ENCODE assay signal across 15 cellular contexts in the genomic region with DNA sequence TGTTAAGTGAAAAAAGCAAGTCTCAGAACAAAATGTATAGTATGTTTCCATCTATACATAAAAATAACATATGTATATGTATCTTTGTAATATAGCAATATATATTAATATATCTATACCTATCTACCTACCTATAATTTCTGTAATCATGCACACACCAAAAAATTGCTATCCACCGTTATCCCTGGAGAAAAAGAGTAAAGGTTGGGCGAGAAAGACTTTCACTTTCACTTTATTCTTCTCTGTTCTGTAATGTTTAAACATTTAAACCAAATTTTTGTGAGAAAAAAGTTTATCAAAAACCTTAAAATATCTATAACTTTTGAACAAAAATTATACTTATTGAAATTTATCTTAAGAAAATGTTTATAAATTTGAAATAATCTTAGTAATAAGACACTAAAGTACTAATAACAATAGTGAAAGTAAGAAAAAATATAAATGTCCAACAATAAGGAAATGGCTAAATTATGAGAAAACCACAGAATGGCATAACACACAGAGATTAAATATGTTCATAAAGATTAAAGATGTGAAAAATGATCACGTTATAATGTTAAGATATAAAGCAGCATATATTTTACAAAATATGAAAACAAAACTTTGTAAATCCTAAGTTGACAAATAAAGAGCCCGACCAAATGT.
DNase-seq lines count a peak whose midpoint lies in the region; ATAC-seq and TF ChIP-seq lines count a peak whose summit lies in the region.
"Had no signal": no experiment of that assay in that cellular context is flagged by ENCODE, and none has a peak within 500 bp of the region (broad histone marks: within the 10 kb centered on the region; RNA-seq: fewer than 3 reads in every experiment).

No MANE protein-coding gene starts in this region.

- H3K4me3 Mint-ChIP-seq in CD4-positive, alpha-beta memory T cell: peak overlapping the region; percentile 55 to 74 (median 67)
- H3K4me3 Mint-ChIP-seq in T-cell: peak overlapping the region in 2 of 3 donors; percentile 14 to 62

- POLR2A ChIA-PET in CD4-positive, alpha-beta memory T cell (lab: Charles Lee; ENCODE audit: partially characterized antibody): no interaction called here
- POLR2A ChIA-PET in T-cell (lab: Charles Lee): no interaction called here

- no peaks in the 10 kb centered on the region for H3F3A ChIP-seq in MM.1S (ENCODE audit: insufficient read depth, low read length)

- H3K27me3 ChIP-seq in CD4-positive, alpha-beta memory T cell (ENCODE audit: insufficient read depth, low read length): no peaks in the 10 kb centered on the region
- no peaks in the 10 kb centered on the region for H3K27me3 ChIP-seq in MM.1S (replicated peaks; ENCODE audit: insufficient read depth, low read length)
- H3K27me3 ChIP-seq: ovary, stomach had no signal

- CTCF ChIA-PET in CD4-positive, alpha-beta memory T cell (lab: Charles Lee; ENCODE audit: partially characterized antibody): no interaction called here
- CTCF ChIA-PET in T-cell (lab: Charles Lee): no interaction called here

- no peak for TF ChIP-seq CTCF in MM.1S (IDR thresholded peaks at IDR 0.05; ENCODE audit: low read length)

- peaks cover 0 to 1% (median 0%) of the 10 kb centered on the region in 8 donors for H3K9me3 Mint-ChIP-seq in CD4-positive, alpha-beta memory T cell
- peaks cover 0 to 4% (median 0%) of the 10 kb centered on the region in 3 donors for H3K9me3 Mint-ChIP-seq in T-cell

- ATAC-seq in GM21723 (IDR thresholded peaks at IDR 0.05; ENCODE audit: unreplicated experiment): peak; percentile 56
- no peak for ATAC-seq in T-cell (replicated peaks in 1 of 4)
- ATAC-seq in left lobe of liver: peak; percentile 60
- ATAC-seq: lower lobe of right lung had no signal

- no peak overlapping the region for H3K4me3 ChIP-seq in CD4-positive, alpha-beta memory T cell (ENCODE audit: low read length in 2 of 2)
- H3K4me3 ChIP-seq in MM.1S (ENCODE audit: low read length): no peak overlapping the region
- H3K4me3 ChIP-seq: lower lobe of right lung, ovary, stomach had no signal

- intact Hi-C loops in CD4-positive, alpha-beta memory T cell (cut with micrococcal nuclease): no loop called here

- no peak for DNase-seq in CD4-positive, alpha-beta memory T cell
- no peak for DNase-seq in T-cell
- no peak for DNase-seq in left lobe of liver (ENCODE audit: low spot score)
- no peak for DNase-seq in MM.1S
- no peak for DNase-seq in GDM1 (lab: John Stamatoyannopoulos, UW)
- no peak for DNase-seq in SIG-M5 treated with dmso at 0.1 percent for 504 hours (lab: John Stamatoyannopoulos, UW; ENCODE audit: unreplicated experiment)
- DNase-seq in H4 (ENCODE audit: low spot score): no peak
- DNase-seq: aorta; head of caudate nucleus; lower lobe of right lung; NCI-H1694; ovary; stimulated activated CD4-positive, alpha-beta T cell treated with anti-CD3 and anti-CD28 coated beads, Interleukin-2, amount 100 ng/mL, for 24 hours; stomach had no signal

- H3K27me3 Mint-ChIP-seq in CD4-positive, alpha-beta memory T cell: peaks cover 2 to 3% of the 10 kb centered on the region in 2 donors
- peaks cover 3 to 5% of the 10 kb centered on the region in 2 donors for H3K27me3 Mint-ChIP-seq in T-cell

- no peaks in the 10 kb centered on the region for H3K79me2 ChIP-seq in MM.1S (ENCODE audit: low read length)

- H4K20me1 ChIP-seq in MM.1S (ENCODE audit: insufficient read depth, low read length): no peaks in the 10 kb centered on the region

- H3K9me3 ChIP-seq in CD4-positive, alpha-beta memory T cell (ENCODE audit: control insufficient read depth in 1 of 2, low read length in 2 of 2): no peaks in the 10 kb centered on the region
- no peaks in the 10 kb centered on the region for H3K9me3 ChIP-seq in MM.1S (replicated peaks; ENCODE audit: insufficient read depth, low read length)
- H3K9me3 ChIP-seq: lower lobe of right lung, ovary, stomach had no signal

- H2AFZ ChIP-seq in MM.1S (ENCODE audit: low read length): no peak overlapping the region

- no peaks in the 10 kb centered on the region for H3K9me2 ChIP-seq in MM.1S (replicated peaks; ENCODE audit: insufficient read depth, low read length)

- no peak overlapping the region for H3K4me2 ChIP-seq in MM.1S (ENCODE audit: low read depth, low read length)

- H3K27ac ChIP-seq in CD4-positive, alpha-beta memory T cell (ENCODE audit: low read depth, low read length): no peak overlapping the region
- H3K27ac ChIP-seq in MM.1S (ENCODE audit: low read length): no peak overlapping the region
- H3K27ac ChIP-seq: lower lobe of right lung, ovary, stomach had no signal

- peaks cover 0 to 4% (median 3%) of the 10 kb centered on the region in 4 donors for H3K4me1 Mint-ChIP-seq in CD4-positive, alpha-beta memory T cell
- H3K4me1 Mint-ChIP-seq in T-cell: peaks cover 0 to 3% (median 2%) of the 10 kb centered on the region in 3 donors

- H3K36me3 ChIP-seq in CD4-positive, alpha-beta memory T cell (ENCODE audit: insufficient read depth, low read length): no peaks in the 10 kb centered on the region
- H3K36me3 ChIP-seq in MM.1S (replicated peaks; ENCODE audit: insufficient read depth, low read length): no peaks in the 10 kb centered on the region
- H3K36me3 ChIP-seq: lower lobe of right lung, ovary, stomach had no signal

- H3K4me1 ChIP-seq in CD4-positive, alpha-beta memory T cell (ENCODE audit: insufficient read depth, low read length): no peaks in the 10 kb centered on the region
- H3K4me1 ChIP-seq in MM.1S (ENCODE audit: low read length): peaks cover 14% of the 10 kb centered on the region
- H3K4me1 ChIP-seq: lower lobe of right lung, stomach had no signal

- H3K36me3 Mint-ChIP-seq in CD4-positive, alpha-beta memory T cell: no peaks in the 10 kb centered on the region
- no peaks in the 10 kb centered on the region for H3K36me3 Mint-ChIP-seq in T-cell

- no peak overlapping the region for H3K9ac ChIP-seq in MM.1S (ENCODE audit: low read length)

- H3K27ac Mint-ChIP-seq in CD4-positive, alpha-beta memory T cell: no peak overlapping the region
- no peak overlapping the region for H3K27ac Mint-ChIP-seq in T-cell

Comparison
In these comparisons a context has a peak if more than half of its experiments do, and no peak if none do; other contexts are left out.
1. ATAC-seq: peak in GM21723 (single experiment) and left lobe of liver (single experiment); none in T-cell (0 of 4).